Comparison of ENCODE assay signal across 9 cellular contexts in genomic region chr10:122114156-122114747, GRCh38.
DNase-seq lines count a peak whose midpoint lies in the region; ATAC-seq and TF ChIP-seq lines count a peak whose summit lies in the region.
"Had no signal": no experiment of that assay in that cellular context is flagged by ENCODE, and none has a peak within 500 bp of the region (broad histone marks: within the 10 kb centered on the region; RNA-seq: fewer than 3 reads in every experiment).

No MANE protein-coding gene starts in this region.

- H3K4me1 ChIP-seq in ascending aorta (peaks cover 0 to 19% of the 10 kb centered on the region in 2 donors), right atrium auricular region (peaks cover 0 to 65% of the 10 kb centered on the region in 2 donors), rectal smooth muscle tissue (ENCODE audit: control insufficient read depth, insufficient read depth, low read length) (peaks cover 32% of the 10 kb centered on the region)

- TF ChIP-seq CTCF in ascending aorta (IDR thresholded peaks at IDR 0.05) (no peak), right atrium auricular region (IDR thresholded peaks at IDR 0.05) (no peak)

- H3K4me3 ChIP-seq in ascending aorta (peak overlapping the region; percentile 74 to 81), right atrium auricular region (peak overlapping the region; percentile 70 to 73), rectal smooth muscle tissue (ENCODE audit: low read length) (peak overlapping the region; percentile 78)

- H3K36me3 ChIP-seq in ascending aorta (no peaks in the 10 kb centered on the region), right atrium auricular region (no peaks in the 10 kb centered on the region), rectal smooth muscle tissue (ENCODE audit: control insufficient read depth, insufficient read depth, low read length) (no peaks in the 10 kb centered on the region)

- H3K27me3 ChIP-seq in ascending aorta, result no peaks in the 10 kb centered on the region
- no peaks in the 10 kb centered on the region for H3K27me3 ChIP-seq in right atrium auricular region
- H3K27me3 ChIP-seq in rectal smooth muscle tissue (ENCODE audit: control insufficient read depth, insufficient read depth, low read length), result no peaks in the 10 kb centered on the region

- no peaks in the 10 kb centered on the region for H3K9me3 ChIP-seq in ascending aorta
- H3K9me3 ChIP-seq in right atrium auricular region, result no peaks in the 10 kb centered on the region

- intact Hi-C loops in ascending aorta (cut with DNase I), result loop anchor here (1.0 to 5.0 kb wide), 4 partner anchors 14 to 173 kb away; partner anchors contain the start of gene NSMCE4A

- peak overlapping the region; percentile 82 for H3K9ac ChIP-seq in rectal smooth muscle tissue (ENCODE audit: low read length)

- H3K27ac ChIP-seq in ascending aorta, result peak overlapping the region; percentile 97 to 99
- H3K27ac ChIP-seq in right atrium auricular region, result peak overlapping the region; percentile 99 to 100
- peak overlapping the region; percentile 99 for H3K27ac ChIP-seq in rectal smooth muscle tissue (ENCODE audit: low read depth, low read length)

- no peak for ATAC-seq in HG02852 (IDR thresholded peaks at IDR 0.05; ENCODE audit: unreplicated experiment)

- DNase-seq in ELR (ENCODE audit: low read depth) (peak; percentile 21), ascending aorta (ENCODE audit: low spot score in 2 of 2) (peak in 1 of 2 donors; percentile 82), right atrium auricular region (ENCODE audit: low spot score) (no peak), superior temporal gyrus (ENCODE audit: extremely low spot score) (no peak)
- DNase-seq in activated CD8-positive, alpha-beta memory T cell treated with anti-CD3 and anti-CD28 coated beads, Interleukin-2, amount 50 U/mL, for 4 hours, result no peak
- no peak for DNase-seq in activated CD4-positive, CD25-positive, alpha-beta regulatory T cell (lab: John Stamatoyannopoulos, UW)
- DNase-seq: T-helper 2 cell had no signal
